In genomic region chr1:54356680-54357147, GRCh38 we compare ENCODE assay signal across 10 cellular contexts. TPM values are rescaled to one million over a fixed set of nuclear protein-coding genes. Genes with fewer than 3 reads are reported as not detected.
DNase-seq lines count a peak whose midpoint lies in the region; ATAC-seq and TF ChIP-seq lines count a peak whose summit lies in the region.
"Had no signal": no experiment of that assay in that cellular context is flagged by ENCODE, and none has a peak within 500 bp of the region (broad histone marks: within the 10 kb centered on the region; RNA-seq: fewer than 3 reads in every experiment).

No MANE protein-coding gene starts in this region.

- intact Hi-C loops in psoas muscle (cut with DNase I) = no loop called here

- TF ChIP-seq CTCF in GM12865 (IDR thresholded peaks at IDR 0.05; ENCODE audit: insufficient read depth, low read depth, low read length, missing control alignments) (peak; percentile 16), progenitor cell of endocrine pancreas (IDR thresholded peaks at IDR 0.05; ENCODE audit: unreplicated experiment) (no peak), psoas muscle (IDR thresholded peaks at IDR 0.05) (no peak)

- H3K36me3 ChIP-seq in psoas muscle (ENCODE audit: insufficient read depth in 1 of 2, low read depth in 1 of 2) = no peaks in the 10 kb centered on the region

- peak overlapping the region; percentile 68 for H3K4me3 Mint-ChIP-seq in activated naive CD8-positive, alpha-beta T cell treated with anti-CD3 and anti-CD28 coated beads, Interleukin-2, amount 50 U/mL, for 24 hours
- H3K4me3 Mint-ChIP-seq in progenitor cell of endocrine pancreas (ENCODE audit: low read depth) = peak overlapping the region; percentile 56

- H3K4me1 Mint-ChIP-seq in activated naive CD8-positive, alpha-beta T cell treated with anti-CD3 and anti-CD28 coated beads, Interleukin-2, amount 50 U/mL, for 24 hours = peaks cover 76% of the 10 kb centered on the region
- peaks cover 61% of the 10 kb centered on the region for H3K4me1 Mint-ChIP-seq in progenitor cell of endocrine pancreas (ENCODE audit: low read depth)

- peak; percentile 63 for ATAC-seq in activated naive CD8-positive, alpha-beta T cell treated with anti-CD3 and anti-CD28 coated beads, Interleukin-2, amount 50 U/mL, for 24 hours
- no peak for ATAC-seq in psoas muscle

- no peaks in the 10 kb centered on the region for H3K9me3 Mint-ChIP-seq in activated naive CD8-positive, alpha-beta T cell treated with anti-CD3 and anti-CD28 coated beads, Interleukin-2, amount 50 U/mL, for 24 hours
- no peaks in the 10 kb centered on the region for H3K9me3 Mint-ChIP-seq in progenitor cell of endocrine pancreas (ENCODE audit: low read depth)

- in situ Hi-C loops in KBM-7 (cut with MboI; ENCODE audit: low pct_unique_long_range_greater_than_20kb, low sequenced_read_pairs) = no loop called here

- H3K9me3 ChIP-seq in psoas muscle = no peaks in the 10 kb centered on the region

- peaks cover 67% of the 10 kb centered on the region for H3K4me1 ChIP-seq in psoas muscle
- H3K4me1 ChIP-seq: parathyroid adenoma had no signal

- peak overlapping the region; percentile 73 for H3K27ac Mint-ChIP-seq in activated naive CD8-positive, alpha-beta T cell treated with anti-CD3 and anti-CD28 coated beads, Interleukin-2, amount 50 U/mL, for 24 hours
- H3K27ac Mint-ChIP-seq in progenitor cell of endocrine pancreas = peak overlapping the region; percentile 69

- H3K27me3 Mint-ChIP-seq in activated naive CD8-positive, alpha-beta T cell treated with anti-CD3 and anti-CD28 coated beads, Interleukin-2, amount 50 U/mL, for 24 hours = no peaks in the 10 kb centered on the region
- H3K27me3 Mint-ChIP-seq in progenitor cell of endocrine pancreas = no peaks in the 10 kb centered on the region

- WGBS in psoas muscle, 3 donors = 71 to 76% (median 74%) methylated on average over 9 of the region's 9 CpGs

- no peaks in the 10 kb centered on the region for H3K27me3 ChIP-seq in psoas muscle (ENCODE audit: insufficient read depth in 3 of 3, low read length in 2 of 3)

- H3K4me3 ChIP-seq in GM12865 (ENCODE audit: low read depth, low read length) (peak overlapping the region; percentile 25), psoas muscle (no peak overlapping the region)

- no peak overlapping the region for H3K27ac ChIP-seq in psoas muscle
- H3K27ac ChIP-seq: parathyroid adenoma had no signal

- peak; percentile 70 for DNase-seq in GM12865 (ENCODE audit: low read depth)
- peak; percentile 80 for DNase-seq in NCI-H82 (lab: John Stamatoyannopoulos, UW)
- DNase-seq in activated naive CD8-positive, alpha-beta T cell treated with anti-CD3 and anti-CD28 coated beads, Interleukin-2, amount 50 U/mL, for 24 hours = peak; percentile 15
- no peak for DNase-seq in progenitor cell of endocrine pancreas (ENCODE audit: low spot score, unreplicated experiment)
- no peak for DNase-seq in cortex of kidney (lab: John Stamatoyannopoulos, UW)
- DNase-seq in dedifferentiated amniotic fluid mesenchymal stem cell (ENCODE audit: extremely low spot score) = no peak
- DNase-seq in KBM-7 = no peak
- DNase-seq in psoas muscle = no peak
- DNase-seq: NCI-H187 had no signal

- peaks cover 7% of the 10 kb centered on the region for H3K36me3 Mint-ChIP-seq in activated naive CD8-positive, alpha-beta T cell treated with anti-CD3 and anti-CD28 coated beads, Interleukin-2, amount 50 U/mL, for 24 hours (ENCODE audit: low read depth)
- peaks cover 9% of the 10 kb centered on the region for H3K36me3 Mint-ChIP-seq in progenitor cell of endocrine pancreas (ENCODE audit: insufficient read depth)

RNA-seq across cellular contexts. Expression of gene SSBP3, which starts 49.5 kb away (rescaled TPM):
- total RNA-seq in progenitor cell of endocrine pancreas (149 and 161 TPM in 2 replicates), psoas muscle (10 to 100 TPM; 13.8 to 24.2 (median 22.0) TPM)
- 10 to 100 TPM in 2 of 3 donors, 1 to 10 TPM in 1; 7.9 to 22.6 (median 12.5) TPM for polyA plus RNA-seq in psoas muscle

Comparison
In these comparisons a context has a peak if more than half of its experiments do, and no peak if none do; other contexts are left out.
1. DNase-seq: peak in GM12865 (single experiment), NCI-H82 (single experiment) and activated naive CD8-positive, alpha-beta T cell treated with anti-CD3 and anti-CD28 coated beads, Interleukin-2, amount 50 U/mL, for 24 hours (single experiment); none in progenitor cell of endocrine pancreas (single experiment), cortex of kidney (single experiment), dedifferentiated amniotic fluid mesenchymal stem cell (single experiment), KBM-7 (single experiment) and psoas muscle (0 of 2).